In genomic region chr9:8221462-8221861, GRCh38 we compare ENCODE assay signal across 15 cellular contexts.
DNase-seq lines count a peak whose midpoint lies in the region; ATAC-seq, FAIRE-seq and TF ChIP-seq lines count a peak whose summit lies in the region.
"Had no signal": no experiment of that assay in that cellular context is flagged by ENCODE, and none has a peak within 500 bp of the region (broad histone marks: within the 10 kb centered on the region; RNA-seq: fewer than 3 reads in every experiment).

No MANE protein-coding gene starts in this region.

- H3K79me2 ChIP-seq in HepG2 (ENCODE audit: insufficient read depth, low read length), result no peaks in the 10 kb centered on the region

- peaks cover 7% of the 10 kb centered on the region for H3K36me3 Mint-ChIP-seq in nephron progenitor cell (ENCODE audit: low read depth)
- H3K36me3 Mint-ChIP-seq: CD8-positive, alpha-beta T cell had no signal

- POLR2A ChIA-PET in HepG2 (lab: Yijun Ruan, JAX), result no interaction called here

- no peak overlapping the region for H3K4me2 ChIP-seq in HepG2 (ENCODE audit: low read depth, low read length)
- H3K4me2 ChIP-seq: BLaER1 treated with 17β-estradiol and CSF1 and Interleukin-3, amounts not matched to agents 10 nM and 100 nM had no signal

- in situ Hi-C loops in HepG2 (cut with HindIII; ENCODE audit: extremely low pct_ligation_motif_present, low pct_unique_long_range_greater_than_20kb), result no loop called here

- H3K4me3 Mint-ChIP-seq in nephron progenitor cell, result no peak overlapping the region
- H3K4me3 Mint-ChIP-seq: B cell; CD8-positive, alpha-beta T cell; H9 had no signal

- intact Hi-C loops in HepG2 (cut with micrococcal nuclease; ENCODE audit: unreplicated experiment) (no loop called here), cardiac septum (cut with DNase I) (no loop called here)

- H3K36me3 ChIP-seq in HUES48 (ENCODE audit: control insufficient read depth, insufficient read depth, low read length) (no peaks in the 10 kb centered on the region), WERI-Rb-1 (no peaks in the 10 kb centered on the region), HepG2 (replicated peaks in 1 of 2; ENCODE audit: control insufficient read depth in 1 of 2, insufficient read depth in 2 of 2, low read length in 2 of 2) (no peaks in the 10 kb centered on the region)
- H3K36me3 ChIP-seq: BLaER1 treated with 17β-estradiol and CSF1 and Interleukin-3, amounts not matched to agents 10 nM and 100 nM had no signal

- H3K4me1 Mint-ChIP-seq in nephron progenitor cell, result peaks cover 35% of the 10 kb centered on the region
- H3K4me1 Mint-ChIP-seq: B cell had no signal

- no peak for TF ChIP-seq CTCF in WERI-Rb-1 (IDR thresholded peaks at IDR 0.05; ENCODE audit: low read depth, low read length)
- TF ChIP-seq CTCF in nephron progenitor cell (IDR thresholded peaks at IDR 0.05), result no peak
- TF ChIP-seq CTCF in HepG2 (CRISPR knock-in tag; IDR thresholded peaks at IDR 0.05), result no peak

- no peaks in the 10 kb centered on the region for H3K27me3 ChIP-seq in HUES48 (ENCODE audit: control insufficient read depth, insufficient read depth, low read length)
- H3K27me3 ChIP-seq in WERI-Rb-1 (ENCODE audit: insufficient read depth, low read depth, severe bottlenecking), result no peaks in the 10 kb centered on the region
- H3K27me3 ChIP-seq in HepG2 (ENCODE audit: control insufficient read depth in 1 of 2, insufficient read depth in 2 of 2, low read length in 2 of 2), result no peaks in the 10 kb centered on the region
- H3K27me3 ChIP-seq: BLaER1 treated with 17β-estradiol and CSF1 and Interleukin-3, amounts not matched to agents 10 nM and 100 nM had no signal

- no peak overlapping the region for H2AFZ ChIP-seq in HepG2 (ENCODE audit: low read length)

- TF ChIP-seq RAD21 in HepG2 (CRISPR knock-in tag; IDR thresholded peaks at IDR 0.05), result no peak

- DNase-seq in WERI-Rb-1, result peak; percentile 55
- DNase-seq in nephron progenitor cell, result no peak
- DNase-seq in stimulated activated CD4-positive, alpha-beta T cell treated with anti-CD3 and anti-CD28 coated beads, Interleukin-1b, Interleukin-23, amount 100 ng/mL, for 48 hours, result no peak
- DNase-seq in HepG2 (ENCODE audit: low spot score), result no peak
- DNase-seq in cardiac septum (ENCODE audit: low spot score), result no peak
- DNase-seq: CD8-positive, alpha-beta T cell; H9; IMR-90 had no signal

- H3K27ac Mint-ChIP-seq in nephron progenitor cell, result peak overlapping the region; percentile 51
- H3K27ac Mint-ChIP-seq: B cell; CD8-positive, alpha-beta T cell; H9 had no signal

- TF ChIP-seq EP300 in HepG2 (IDR thresholded peaks at IDR 0.05; ENCODE audit: low read depth in 2 of 2, low read length in 2 of 2) (no peak), HepG2 (CRISPR knock-in tag; IDR thresholded peaks at IDR 0.05; ENCODE audit: borderline replicate concordance) (no peak)

- H4K20me1 ChIP-seq in HepG2 (ENCODE audit: insufficient read depth, low read length), result no peaks in the 10 kb centered on the region
- H4K20me1 ChIP-seq: BLaER1 treated with 17β-estradiol and CSF1 and Interleukin-3, amounts not matched to agents 10 nM and 100 nM had no signal

- peaks cover 2% of the 10 kb centered on the region for H3K27me3 Mint-ChIP-seq in nephron progenitor cell (ENCODE audit: low read depth, poor library complexity)

- FAIRE-seq in HepG2 (lab: Jason Lieb, UNC), result no peak
- FAIRE-seq: G401.6, GM12891, GM19239, H1 had no signal

- no peaks in the 10 kb centered on the region for H3K9me3 ChIP-seq in HUES48 (ENCODE audit: control insufficient read depth, insufficient read depth, low read length)
- peaks cover 10% of the 10 kb centered on the region for H3K9me3 ChIP-seq in WERI-Rb-1 (ENCODE audit: severe bottlenecking)
- H3K9me3 ChIP-seq in HepG2 (ENCODE audit: low read length), result peaks cover 93% of the 10 kb centered on the region

- CTCF ChIA-PET in HepG2 (lab: Yijun Ruan, JAX; ENCODE audit: low intra/inter-chr PET ratio, low total read pairs), result no interaction called here

- no peak for TF ChIP-seq POLR2A in HepG2 (IDR thresholded peaks at IDR 0.05; ENCODE audit: insufficient read depth in 1 of 2, low read depth in 2 of 2, low read length in 2 of 2)

- H3K4me1 ChIP-seq in HUES48 (ENCODE audit: control insufficient read depth, insufficient read depth, low read length), result no peaks in the 10 kb centered on the region
- no peaks in the 10 kb centered on the region for H3K4me1 ChIP-seq in HepG2 (ENCODE audit: insufficient read depth, low read length)
- H3K4me1 ChIP-seq: BLaER1 treated with 17β-estradiol and CSF1 and Interleukin-3, amounts not matched to agents 10 nM and 100 nM had no signal

- H3K9me3 Mint-ChIP-seq in nephron progenitor cell, result peaks cover 18% of the 10 kb centered on the region
- H3K9me3 Mint-ChIP-seq: CD8-positive, alpha-beta T cell had no signal

- ATAC-seq in HepG2, result no peak
- ATAC-seq: CD8-positive, alpha-beta T cell had no signal

- H3K9ac ChIP-seq in HUES48 (ENCODE audit: low read depth, low read length) (no peak overlapping the region), HepG2 (ENCODE audit: insufficient read depth, low read depth, low read length) (no peak overlapping the region)
- H3K9ac ChIP-seq: BLaER1 treated with 17β-estradiol and CSF1 and Interleukin-3, amounts not matched to agents 10 nM and 100 nM had no signal

- H3K4me3 ChIP-seq in HUES48 (ENCODE audit: low read depth, low read length) (no peak overlapping the region), WERI-Rb-1 (ENCODE audit: low read depth, low read length) (peak overlapping the region; percentile 0; the same call in 1 of the 2 replicates), HepG2 (replicated peaks in 1 of 3; ENCODE audit: insufficient read depth in 1 of 3, low read depth in 2 of 3, low read length in 3 of 3) (no peak overlapping the region)
- H3K4me3 ChIP-seq: BLaER1 treated with 17β-estradiol and CSF1 and Interleukin-3, amounts not matched to agents 10 nM and 100 nM had no signal

- BruUV-seq in HepG2 (replicated peaks; lab: Mats Ljungman, UMichigan), result no TSS peak

- WGBS in HepG2 (ENCODE audit: low lambda C conversion rate), result 2% methylated on average over 4 of the region's 4 CpGs

- peak overlapping the region; percentile 5 for H3K27ac ChIP-seq in HUES48 (ENCODE audit: low read depth, low read length)
- H3K27ac ChIP-seq in WERI-Rb-1, result peak overlapping the region; percentile 68
- no peak overlapping the region for H3K27ac ChIP-seq in HepG2 (ENCODE audit: extremely low read length, insufficient read depth, low read length)
- H3K27ac ChIP-seq: BLaER1 treated with 17β-estradiol and CSF1 and Interleukin-3, amounts not matched to agents 10 nM and 100 nM had no signal

TF ChIP-seq in HepG2, 621 proteins besides CTCF, POLR2A, EP300 and RAD21:
- TF ChIP-seq MXI1 (IDR thresholded peaks at IDR 0.05; ENCODE audit: borderline replicate concordance, low read depth, low read length) (no peak), NR2F1 (CRISPR knock-in tag; IDR thresholded peaks at IDR 0.05) (no peak), ZBTB7B (CRISPR knock-in tag; IDR thresholded peaks at IDR 0.05) (no peak), MBD4 (IDR thresholded peaks at IDR 0.05; ENCODE audit: borderline replicate concordance, low read length) (no peak), TGIF2 (CRISPR knock-in tag; IDR thresholded peaks at IDR 0.05) (no peak), ZSCAN25 (CRISPR knock-in tag; IDR thresholded peaks at IDR 0.05) (no peak), ZNF136 (CRISPR knock-in tag; IDR thresholded peaks at IDR 0.05; ENCODE audit: low read depth) (no peak)
